Comparison of ENCODE assay signal across 9 cellular contexts in genomic region chr12:52390739-52391617, GRCh38. TPM values are rescaled to one million over a fixed set of nuclear protein-coding genes. Genes with fewer than 3 reads are reported as not detected.
A peak's percentile ranks its signal among the peaks of the same experiment; 100 is the strongest.
DNase-seq lines count a peak whose midpoint lies in the region; ATAC-seq and TF ChIP-seq lines count a peak whose summit lies in the region.
"Had no signal": no experiment of that assay in that cellular context is flagged by ENCODE, and none has a peak within 500 bp of the region (broad histone marks: within the 10 kb centered on the region; RNA-seq: fewer than 3 reads in every experiment).

No MANE protein-coding gene starts in this region.

- H3K4me3 ChIP-seq in A673 (ENCODE audit: low read depth, low read length, poor library complexity, severe bottlenecking) (no peak overlapping the region), GM23248 (no peak overlapping the region), hepatocyte (no peak overlapping the region), aorta (ENCODE audit: low read length in 2 of 2) (no peak overlapping the region)

- H3K9me3 ChIP-seq in A673 (ENCODE audit: low read depth, low read length, poor library complexity, severe bottlenecking), result no peaks in the 10 kb centered on the region
- no peaks in the 10 kb centered on the region for H3K9me3 ChIP-seq in GM23248 (ENCODE audit: low read depth)
- no peaks in the 10 kb centered on the region for H3K9me3 ChIP-seq in hepatocyte (ENCODE audit: low read depth)
- no peaks in the 10 kb centered on the region for H3K9me3 ChIP-seq in aorta (ENCODE audit: control insufficient read depth, low read length)

- DNase-seq in A673 (ENCODE audit: low spot score), result peak; percentile 25
- peak; percentile 61 for DNase-seq in GM23248
- peak; percentile 23 for DNase-seq in activated CD8-positive, alpha-beta T cell treated with anti-CD3 and anti-CD28 coated beads for 36 hours
- DNase-seq in hepatocyte (ENCODE audit: low spot score), result peak; percentile 39
- DNase-seq in aorta, result peak; percentile 26 to 70
- no peak for DNase-seq in activated naive CD8-positive, alpha-beta T cell treated with anti-CD3 and anti-CD28 coated beads, Interleukin-2, amount 50 U/mL, for 24 hours
- DNase-seq: activated naive CD8-positive, alpha-beta T cell treated with anti-CD3 and anti-CD28 coated beads, Interleukin-2, amount 10 ng/mL, durations not matched to agents 7 days and 5 days had no signal

- no peak overlapping the region for H3K27ac Mint-ChIP-seq in activated CD8-positive, alpha-beta T cell treated with anti-CD3 and anti-CD28 coated beads for 36 hours
- H3K27ac Mint-ChIP-seq in activated naive CD8-positive, alpha-beta T cell treated with anti-CD3 and anti-CD28 coated beads, Interleukin-2, amount 50 U/mL, for 24 hours, result no peak overlapping the region
- H3K27ac Mint-ChIP-seq: activated naive CD8-positive, alpha-beta T cell treated with anti-CD3 and anti-CD28 coated beads, Interleukin-2, amount 10 ng/mL, durations not matched to agents 7 days and 5 days had no signal

- H3K9me3 Mint-ChIP-seq in activated CD8-positive, alpha-beta T cell treated with anti-CD3 and anti-CD28 coated beads for 36 hours, result no peaks in the 10 kb centered on the region
- H3K9me3 Mint-ChIP-seq in activated naive CD8-positive, alpha-beta T cell treated with anti-CD3 and anti-CD28 coated beads, Interleukin-2, amount 50 U/mL, for 24 hours, result no peaks in the 10 kb centered on the region
- H3K9me3 Mint-ChIP-seq: activated naive CD8-positive, alpha-beta T cell treated with anti-CD3 and anti-CD28 coated beads, Interleukin-2, amount 10 ng/mL, durations not matched to agents 7 days and 5 days had no signal

- no peaks in the 10 kb centered on the region for H3K4me1 Mint-ChIP-seq in activated CD8-positive, alpha-beta T cell treated with anti-CD3 and anti-CD28 coated beads for 36 hours (ENCODE audit: low read depth)
- no peaks in the 10 kb centered on the region for H3K4me1 Mint-ChIP-seq in activated naive CD8-positive, alpha-beta T cell treated with anti-CD3 and anti-CD28 coated beads, Interleukin-2, amount 50 U/mL, for 24 hours
- H3K4me1 Mint-ChIP-seq: activated naive CD8-positive, alpha-beta T cell treated with anti-CD3 and anti-CD28 coated beads, Interleukin-2, amount 10 ng/mL, durations not matched to agents 7 days and 5 days had no signal

- CTCF ChIA-PET in A673 (lab: Charles Lee), result interaction anchor here (1.0 kb wide), 1 partner anchor 17 kb away, joined by 3 read pairs; no protein-coding TSS in a partner anchor
- CTCF ChIA-PET in activated CD8-positive, alpha-beta T cell treated with anti-CD3 and anti-CD28 coated beads for 36 hours (lab: Charles Lee), result interaction anchor here (1.0 to 1.4 kb wide), 2 partner anchors 18 to 29 kb away, joined by 3 to 7 read pairs; no protein-coding TSS in a partner anchor

- H3K27ac ChIP-seq in A673 (ENCODE audit: low read depth, low read length, poor library complexity, severe bottlenecking), result no peak overlapping the region
- no peak overlapping the region for H3K27ac ChIP-seq in GM23248
- H3K27ac ChIP-seq in hepatocyte, result no peak overlapping the region
- no peak overlapping the region for H3K27ac ChIP-seq in aorta (ENCODE audit: low read depth in 1 of 2, low read length in 2 of 2)

- no peaks in the 10 kb centered on the region for H3K27me3 Mint-ChIP-seq in activated CD8-positive, alpha-beta T cell treated with anti-CD3 and anti-CD28 coated beads for 36 hours
- H3K27me3 Mint-ChIP-seq in activated naive CD8-positive, alpha-beta T cell treated with anti-CD3 and anti-CD28 coated beads, Interleukin-2, amount 50 U/mL, for 24 hours, result no peaks in the 10 kb centered on the region

- peaks cover 1% of the 10 kb centered on the region for H3K4me1 ChIP-seq in A673 (ENCODE audit: insufficient read depth, low read length, poor library complexity, severe bottlenecking)
- H3K4me1 ChIP-seq in GM23248 (ENCODE audit: insufficient read depth), result peaks cover 14% of the 10 kb centered on the region
- H3K4me1 ChIP-seq in hepatocyte (ENCODE audit: insufficient read depth), result peaks cover 3% of the 10 kb centered on the region
- H3K4me1 ChIP-seq in aorta (ENCODE audit: control insufficient read depth in 1 of 2, insufficient read depth in 2 of 2, low read length in 2 of 2), result no peaks in the 10 kb centered on the region

- no peak for ATAC-seq in activated CD8-positive, alpha-beta T cell treated with anti-CD3 and anti-CD28 coated beads for 36 hours
- ATAC-seq in aorta (ENCODE audit: low FRiP score) (no peak), HG02973 (IDR thresholded peaks at IDR 0.05; ENCODE audit: unreplicated experiment) (no peak), HG02759 (IDR thresholded peaks at IDR 0.05; ENCODE audit: unreplicated experiment) (no peak)
- ATAC-seq in activated naive CD8-positive, alpha-beta T cell treated with anti-CD3 and anti-CD28 coated beads, Interleukin-2, amount 50 U/mL, for 24 hours, result no peak

- POLR2A ChIA-PET in A673 (lab: Charles Lee; ENCODE audit: low non-redundant PET), result no interaction called here
- POLR2A ChIA-PET in activated CD8-positive, alpha-beta T cell treated with anti-CD3 and anti-CD28 coated beads for 36 hours (lab: Charles Lee), result no interaction called here

- H3K9me2 ChIP-seq in GM23248 (ENCODE audit: insufficient read depth) (no peaks in the 10 kb centered on the region), hepatocyte (replicated peaks; ENCODE audit: insufficient read depth) (no peaks in the 10 kb centered on the region)

- no peak overlapping the region for H3K4me3 Mint-ChIP-seq in activated CD8-positive, alpha-beta T cell treated with anti-CD3 and anti-CD28 coated beads for 36 hours
- no peak overlapping the region for H3K4me3 Mint-ChIP-seq in activated naive CD8-positive, alpha-beta T cell treated with anti-CD3 and anti-CD28 coated beads, Interleukin-2, amount 50 U/mL, for 24 hours
- H3K4me3 Mint-ChIP-seq: activated naive CD8-positive, alpha-beta T cell treated with anti-CD3 and anti-CD28 coated beads, Interleukin-2, amount 10 ng/mL, durations not matched to agents 7 days and 5 days had no signal

- H3K4me2 ChIP-seq in GM23248 (ENCODE audit: unreplicated experiment) (no peak overlapping the region), hepatocyte (no peak overlapping the region)

- peaks cover 6% of the 10 kb centered on the region for H3F3A ChIP-seq in GM23248 (ENCODE audit: insufficient read depth)

- 55 to 56% methylated on average over 11 of the region's 11 CpGs for WGBS in GM23248 (ENCODE audit: low coverage in 1 of 2, low lambda C conversion rate in 2 of 2, missing lambda C conversion rate in 2 of 2), 2 experiments
- 72% methylated on average over 11 of the region's 11 CpGs for WGBS in hepatocyte (ENCODE audit: low lambda C conversion rate, missing lambda C conversion rate)
- 80 to 83% methylated on average over 11 of the region's 11 CpGs for WGBS in aorta, 2 donors

- no peak overlapping the region for H2AFZ ChIP-seq in GM23248
- no peak overlapping the region for H2AFZ ChIP-seq in hepatocyte

- intact Hi-C loops in A673 (cut with micrococcal nuclease; ENCODE audit: unreplicated experiment), result no loop called here
- intact Hi-C loops in activated CD8-positive, alpha-beta T cell treated with anti-CD3 and anti-CD28 coated beads for 36 hours (cut with micrococcal nuclease), result no loop called here
- intact Hi-C loops in aorta (cut with DNase I), result no loop called here

- H3K9ac ChIP-seq in GM23248, result no peak overlapping the region

- TF ChIP-seq CTCF in A673 (conservative IDR thresholded peaks at IDR 0.05; ENCODE audit: low read depth, low read length) (peak; percentile 62), hepatocyte (IDR thresholded peaks at IDR 0.05; ENCODE audit: poor library complexity) (peak; percentile 63)
- peak; percentile 42 for TF ChIP-seq CTCF in activated CD8-positive, alpha-beta T cell treated with anti-CD3 and anti-CD28 coated beads for 36 hours (IDR thresholded peaks at IDR 0.05)

- no peaks in the 10 kb centered on the region for H3K36me3 Mint-ChIP-seq in activated CD8-positive, alpha-beta T cell treated with anti-CD3 and anti-CD28 coated beads for 36 hours (ENCODE audit: low read depth)
- no peaks in the 10 kb centered on the region for H3K36me3 Mint-ChIP-seq in activated naive CD8-positive, alpha-beta T cell treated with anti-CD3 and anti-CD28 coated beads, Interleukin-2, amount 50 U/mL, for 24 hours (ENCODE audit: low read depth)
- H3K36me3 Mint-ChIP-seq: activated naive CD8-positive, alpha-beta T cell treated with anti-CD3 and anti-CD28 coated beads, Interleukin-2, amount 10 ng/mL, durations not matched to agents 7 days and 5 days had no signal

- in situ Hi-C loops in GM23248 (cut with MboI), result loop anchor here (25.0 kb wide), 1 partner anchor 596 kb away; no protein-coding TSS in a partner anchor

- H3K27me3 ChIP-seq in A673 (replicated peaks; ENCODE audit: insufficient read depth, low read depth, low read length, poor library complexity), result peaks cover 11% of the 10 kb centered on the region
- peaks cover 27% of the 10 kb centered on the region for H3K27me3 ChIP-seq in GM23248 (replicated peaks; ENCODE audit: insufficient read depth)
- no peaks in the 10 kb centered on the region for H3K27me3 ChIP-seq in hepatocyte
- H3K27me3 ChIP-seq in aorta (ENCODE audit: control insufficient read depth in 1 of 2, insufficient read depth in 2 of 2, low read length in 1 of 2), result no peaks in the 10 kb centered on the region

- no peaks in the 10 kb centered on the region for H4K20me1 ChIP-seq in GM23248 (ENCODE audit: insufficient read depth)
- H4K20me1 ChIP-seq in hepatocyte (ENCODE audit: insufficient read depth, poor library complexity, severe bottlenecking), result no peaks in the 10 kb centered on the region

- H3K36me3 ChIP-seq in A673 (ENCODE audit: insufficient read depth, low read length, poor library complexity, severe bottlenecking) (no peaks in the 10 kb centered on the region), GM23248 (ENCODE audit: low read depth) (no peaks in the 10 kb centered on the region), hepatocyte (replicated peaks; ENCODE audit: insufficient read depth, low read depth) (no peaks in the 10 kb centered on the region), aorta (ENCODE audit: control insufficient read depth in 1 of 2, insufficient read depth in 2 of 2, low read length in 1 of 2) (no peaks in the 10 kb centered on the region)

- BruUV-seq in A673 (replicated peaks; lab: Mats Ljungman, UMichigan), result no TSS peak

- H3K79me2 ChIP-seq in GM23248 (ENCODE audit: insufficient read depth) (no peaks in the 10 kb centered on the region), hepatocyte (no peaks in the 10 kb centered on the region)

RNA-seq across cellular contexts. Expression of gene KRT84, which starts 5.5 kb away (rescaled TPM):
- total RNA-seq in A673 (2021) (not detected in 2 replicates), hepatocyte (not detected in 2 replicates), aorta (not detected)
- not detected in 2 replicates for total RNA-seq in GM23248 (2014; rRNA removed; shearing (Covaris generic))
- polyA plus RNA-seq in GM23248 (2016; fragmentation: Nextera tagmentation; extraction: Ambion mirVana) (not detected in 2 replicates), hepatocyte (not detected in 2 replicates), aorta (not detected)
- not detected for total RNA-seq in activated CD8-positive, alpha-beta T cell treated with anti-CD3 and anti-CD28 coated beads for 36 hours
- total RNA-seq: activated naive CD8-positive, alpha-beta T cell treated with anti-CD3 and anti-CD28 coated beads, Interleukin-2, amount 10 ng/mL, durations not matched to agents 7 days and 5 days had no signal

RNA-seq across cellular contexts. Expression of gene KRT82, which starts 15.2 kb away (rescaled TPM):
- total RNA-seq in A673 (2021), result not detected in 2 replicates
- not detected in 2 replicates for total RNA-seq in GM23248 (2014; rRNA removed; shearing (Covaris generic))
- polyA plus RNA-seq in GM23248 (2016; fragmentation: Nextera tagmentation; extraction: Ambion mirVana), result not detected in 2 replicates
- total RNA-seq in activated CD8-positive, alpha-beta T cell treated with anti-CD3 and anti-CD28 coated beads for 36 hours, result not detected
- total RNA-seq in hepatocyte, result not detected in 2 replicates
- not detected in 2 replicates for polyA plus RNA-seq in hepatocyte
- total RNA-seq in aorta, result not detected
- polyA plus RNA-seq in aorta, result not detected
- total RNA-seq: activated naive CD8-positive, alpha-beta T cell treated with anti-CD3 and anti-CD28 coated beads, Interleukin-2, amount 10 ng/mL, durations not matched to agents 7 days and 5 days had no signal

RNA-seq across cellular contexts. Expression of gene KRT85, which starts 23.7 kb away (rescaled TPM):
- total RNA-seq in A673 (2021), result not detected in 2 replicates
- total RNA-seq in GM23248 (2014; rRNA removed; shearing (Covaris generic)), result not detected in 2 replicates
- not detected in 2 replicates for polyA plus RNA-seq in GM23248 (2016; fragmentation: Nextera tagmentation; extraction: Ambion mirVana)
- not detected for total RNA-seq in activated CD8-positive, alpha-beta T cell treated with anti-CD3 and anti-CD28 coated beads for 36 hours
- total RNA-seq in hepatocyte, result not detected in 2 replicates
- not detected in 2 replicates for polyA plus RNA-seq in hepatocyte
- not detected for total RNA-seq in aorta
- polyA plus RNA-seq in aorta, result not detected
- total RNA-seq: activated naive CD8-positive, alpha-beta T cell treated with anti-CD3 and anti-CD28 coated beads, Interleukin-2, amount 10 ng/mL, durations not matched to agents 7 days and 5 days had no signal

RNA-seq across cellular contexts. Expression of gene KRT75, which starts 43.2 kb away (rescaled TPM):
- total RNA-seq in A673 (2021) (not detected in 2 replicates), hepatocyte (not detected in 2 replicates), aorta (not detected)
- not detected in 2 replicates for total RNA-seq in GM23248 (2014; rRNA removed; shearing (Covaris generic))
- polyA plus RNA-seq in GM23248 (2016; fragmentation: Nextera tagmentation; extraction: Ambion mirVana) (not detected in 2 replicates), hepatocyte (not detected in 2 replicates), aorta (not detected)
- not detected for total RNA-seq in activated CD8-positive, alpha-beta T cell treated with anti-CD3 and anti-CD28 coated beads for 36 hours
- total RNA-seq: activated naive CD8-positive, alpha-beta T cell treated with anti-CD3 and anti-CD28 coated beads, Interleukin-2, amount 10 ng/mL, durations not matched to agents 7 days and 5 days had no signal
